Comparison of ENCODE assay signal across 26 cellular contexts in the genomic region with DNA sequence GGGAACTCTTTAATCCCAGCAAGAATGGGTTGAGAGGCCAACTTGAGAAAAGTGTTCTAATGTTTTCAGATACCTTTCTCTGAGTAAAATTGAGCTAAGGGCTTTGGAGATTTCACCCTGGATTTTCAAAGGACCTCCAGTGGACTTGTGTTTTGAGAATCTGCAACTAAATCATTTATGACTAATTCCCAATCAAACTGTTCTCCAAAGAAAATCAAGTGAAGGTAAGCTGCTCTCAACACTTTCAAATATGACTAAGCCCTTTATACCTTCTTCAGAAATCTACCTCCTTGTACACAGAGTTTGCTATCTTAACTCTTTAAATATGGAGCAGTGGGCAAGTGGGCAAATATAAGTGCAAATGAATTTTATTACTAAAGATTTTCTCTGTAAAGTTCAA.
"Had no signal": no experiment of that assay in that cellular context is flagged by ENCODE, and none has a peak within 500 bp of the region (broad histone marks: within the 10 kb centered on the region; RNA-seq: fewer than 3 reads in every experiment).

No MANE protein-coding gene starts in this region.

- DNase-seq: activated B cell treated with CpG ODN at 0.5 μM for 24 hours; activated CD4-positive, alpha-beta T cell treated with anti-CD3 and anti-CD28 coated beads for 1 hour; activated CD4-positive, alpha-beta T cell treated with anti-CD3 and anti-CD28 coated beads, Interleukin-2, amount 10 ng/mL, durations not matched to agents 24 days and 14 days; activated CD4-positive, alpha-beta T cell treated with anti-CD3 and anti-CD28 coated beads, Interleukin-2, amount 50 U/mL, for 48 hours; activated CD8-positive, alpha-beta memory T cell treated with anti-CD3 and anti-CD28 coated beads, Interleukin-2, amount 10 ng/mL, durations not matched to agents 7 days and 5 days; activated effector memory CD4-positive, alpha-beta T cell treated with Interleukin-2 at 50 U/mL for 16 hours; activated naive CD4-positive, alpha-beta T cell treated with Interleukin-2 at 50 U/mL for 16 hours; activated naive CD8-positive, alpha-beta T cell treated with anti-CD3 and anti-CD28 coated beads, Interleukin-2, amount 50 U/mL, for 24 hours; activated T-cell treated with anti-CD3 and anti-CD28 coated beads, Interleukin-2, amount 50 U/mL, for 24 hours; amygdala; central memory CD4-positive, alpha-beta T cell; NCI-H1105 treated with DMSO at 0.1 percent for 48 hours; NCI-H1436 treated with DMSO at 0.1 percent for 48 hours; NCI-H187; NCI-H2081; NCI-H446; NCI-H524; PC-9; SHP77 treated with DMSO at 0.1 percent for 48 hours; T-cell; T-helper 2 cell; T1000 had no signal

- H3K27ac ChIP-seq: KMS-11, PC-9 had no signal

- H3K9ac ChIP-seq: KMS-11 had no signal

- H3K4me2 ChIP-seq: KMS-11, PC-9 had no signal

- H3K27me3 Mint-ChIP-seq: activated B cell treated with CpG ODN at 0.5 μM for 24 hours; activated CD4-positive, alpha-beta T cell treated with anti-CD3 and anti-CD28 coated beads, Interleukin-2, amount 10 ng/mL, durations not matched to agents 24 days and 14 days; activated CD8-positive, alpha-beta memory T cell treated with anti-CD3 and anti-CD28 coated beads, Interleukin-2, amount 10 ng/mL, durations not matched to agents 7 days and 5 days; activated naive CD8-positive, alpha-beta T cell treated with anti-CD3 and anti-CD28 coated beads, Interleukin-2, amount 50 U/mL, for 24 hours; activated T-cell treated with anti-CD3 and anti-CD28 coated beads, Interleukin-2, amount 50 U/mL, for 24 hours; T-cell had no signal

- H3K9me3 Mint-ChIP-seq: activated B cell treated with CpG ODN at 0.5 μM for 24 hours; activated CD4-positive, alpha-beta T cell treated with anti-CD3 and anti-CD28 coated beads, Interleukin-2, amount 10 ng/mL, durations not matched to agents 24 days and 14 days; activated naive CD8-positive, alpha-beta T cell treated with anti-CD3 and anti-CD28 coated beads, Interleukin-2, amount 50 U/mL, for 24 hours; activated T-helper 1 cell treated with anti-CD3 and anti-CD28 coated beads, Interleukin-12 subunit alpha, Interleukin-12 subunit beta, Interleukin-2, Interleukin-4 antibody, amounts not matched to agents 30 ng/mL and 10 ng/mL and 1 ng/mL, durations not matched to agents 14 hours and 24 hours and 36 hours had no signal

- H3K27ac Mint-ChIP-seq: activated B cell treated with CpG ODN at 0.5 μM for 24 hours; activated CD4-positive, alpha-beta T cell treated with anti-CD3 and anti-CD28 coated beads, Interleukin-2, amount 10 ng/mL, durations not matched to agents 24 days and 14 days; activated CD8-positive, alpha-beta memory T cell treated with anti-CD3 and anti-CD28 coated beads, Interleukin-2, amount 10 ng/mL, durations not matched to agents 7 days and 5 days; activated naive CD4-positive, alpha-beta T cell treated with anti-CD3 and anti-CD28 coated beads, Interleukin-2, amount 50 U/mL, for 72 hours; activated naive CD8-positive, alpha-beta T cell treated with anti-CD3 and anti-CD28 coated beads, Interleukin-2, amount 50 U/mL, for 24 hours; activated T-cell treated with anti-CD3 and anti-CD28 coated beads, Interleukin-2, amount 50 U/mL, for 24 hours; activated T-helper 1 cell treated with anti-CD3 and anti-CD28 coated beads, Interleukin-12 subunit alpha, Interleukin-12 subunit beta, Interleukin-2, Interleukin-4 antibody, amounts not matched to agents 30 ng/mL and 10 ng/mL and 1 ng/mL, durations not matched to agents 14 hours and 24 hours and 36 hours; T-cell had no signal

- H3K36me3 Mint-ChIP-seq: activated CD8-positive, alpha-beta memory T cell treated with anti-CD3 and anti-CD28 coated beads, Interleukin-2, amount 10 ng/mL, durations not matched to agents 7 days and 5 days; activated naive CD4-positive, alpha-beta T cell treated with anti-CD3 and anti-CD28 coated beads, Interleukin-2, amount 50 U/mL, for 72 hours; T-cell had no signal

- H2AFZ ChIP-seq: PC-9 had no signal

- H3K4me3 Mint-ChIP-seq: activated B cell treated with CpG ODN at 0.5 μM for 24 hours; activated CD4-positive, alpha-beta T cell treated with anti-CD3 and anti-CD28 coated beads, Interleukin-2, amount 10 ng/mL, durations not matched to agents 24 days and 14 days; activated CD8-positive, alpha-beta memory T cell treated with anti-CD3 and anti-CD28 coated beads, Interleukin-2, amount 10 ng/mL, durations not matched to agents 7 days and 5 days; activated naive CD8-positive, alpha-beta T cell treated with anti-CD3 and anti-CD28 coated beads, Interleukin-2, amount 50 U/mL, for 24 hours; activated T-cell treated with anti-CD3 and anti-CD28 coated beads, Interleukin-2, amount 50 U/mL, for 24 hours; activated T-helper 1 cell treated with anti-CD3 and anti-CD28 coated beads, Interleukin-12 subunit alpha, Interleukin-12 subunit beta, Interleukin-2, Interleukin-4 antibody, amounts not matched to agents 30 ng/mL and 10 ng/mL and 1 ng/mL, durations not matched to agents 14 hours and 24 hours and 36 hours; T-cell had no signal

- ATAC-seq: activated CD8-positive, alpha-beta memory T cell treated with anti-CD3 and anti-CD28 coated beads, Interleukin-2, amount 10 ng/mL, durations not matched to agents 7 days and 5 days; activated naive CD4-positive, alpha-beta T cell treated with anti-CD3 and anti-CD28 coated beads, Interleukin-2, amount 50 U/mL, for 72 hours; activated naive CD8-positive, alpha-beta T cell treated with anti-CD3 and anti-CD28 coated beads, Interleukin-2, amount 50 U/mL, for 24 hours; T-cell had no signal

- FAIRE-seq: TTC549 had no signal

- H3K4me1 Mint-ChIP-seq: activated B cell treated with CpG ODN at 0.5 μM for 24 hours; activated CD4-positive, alpha-beta T cell treated with anti-CD3 and anti-CD28 coated beads, Interleukin-2, amount 10 ng/mL, durations not matched to agents 24 days and 14 days; activated CD8-positive, alpha-beta memory T cell treated with anti-CD3 and anti-CD28 coated beads, Interleukin-2, amount 10 ng/mL, durations not matched to agents 7 days and 5 days; activated naive CD8-positive, alpha-beta T cell treated with anti-CD3 and anti-CD28 coated beads, Interleukin-2, amount 50 U/mL, for 24 hours; T-cell had no signal

- H3K4me3 ChIP-seq: PC-9 had no signal
